Comparison of ENCODE assay signal across 10 cellular contexts in genomic region chr9:137078701-137079400, GRCh38. TPM values are rescaled to one million over a fixed set of nuclear protein-coding genes. Genes with fewer than 3 reads are reported as not detected.
DNase-seq lines count a peak whose midpoint lies in the region; ATAC-seq lines count a peak whose summit lies in the region.
"Had no signal": no experiment of that assay in that cellular context is flagged by ENCODE, and none has a peak within 500 bp of the region (broad histone marks: within the 10 kb centered on the region; RNA-seq: fewer than 3 reads in every experiment).

No MANE protein-coding gene starts in this region.

- peak overlapping the region; percentile 58 for H3K4me3 ChIP-seq in iPS-20b (ENCODE audit: low read length)

- CTCF ChIA-PET in activated CD4-positive, alpha-beta memory T cell treated with anti-CD3 and anti-CD28 coated beads for 36 hours (lab: Charles Lee): interaction anchor here (3.4 kb wide), 1 partner anchor 12 kb away, joined by 25 read pairs; no protein-coding TSS in a partner anchor

- POLR2A ChIA-PET in activated CD4-positive, alpha-beta memory T cell treated with anti-CD3 and anti-CD28 coated beads for 36 hours (lab: Charles Lee): no interaction called here

- no peaks in the 10 kb centered on the region for H3K9me3 Mint-ChIP-seq in T-helper 1 cell treated with Interleukin-12 subunit alpha and Interleukin-12 subunit beta and Interleukin-4 antibody, amounts not matched to agents 30 μg/mL and 1 μg/mL, for 36 hours
- H3K9me3 Mint-ChIP-seq in activated CD4-positive, alpha-beta memory T cell treated with anti-CD3 and anti-CD28 coated beads for 36 hours: no peaks in the 10 kb centered on the region
- no peaks in the 10 kb centered on the region for H3K9me3 Mint-ChIP-seq in stimulated activated naive B cell treated with anti-CD40 and anti-IgM and Interleukin-4, amounts not matched to agents 10 μg/mL and 1 μg/mL and 100 μg/mL, for 72 hours

- H3K27me3 Mint-ChIP-seq in T-helper 1 cell treated with Interleukin-12 subunit alpha and Interleukin-12 subunit beta and Interleukin-4 antibody, amounts not matched to agents 30 μg/mL and 1 μg/mL, for 36 hours (ENCODE audit: low read depth): no peaks in the 10 kb centered on the region
- H3K27me3 Mint-ChIP-seq in activated CD4-positive, alpha-beta memory T cell treated with anti-CD3 and anti-CD28 coated beads for 36 hours: no peaks in the 10 kb centered on the region
- H3K27me3 Mint-ChIP-seq in stimulated activated naive B cell treated with anti-CD40 and anti-IgM and Interleukin-4, amounts not matched to agents 10 μg/mL and 1 μg/mL and 100 μg/mL, for 72 hours: no peaks in the 10 kb centered on the region

- no peaks in the 10 kb centered on the region for H3K36me3 ChIP-seq in iPS-20b (ENCODE audit: insufficient read depth, low read depth, low read length)

- DNase-seq in T-helper 1 cell: no peak
- no peak for DNase-seq in activated CD4-positive, alpha-beta memory T cell treated with anti-CD3 and anti-CD28 coated beads for 36 hours
- no peak for DNase-seq in stimulated activated naive B cell treated with anti-CD40 and anti-IgM and Interleukin-4, amounts not matched to agents 10 μg/mL and 1 μg/mL and 100 μg/mL, for 72 hours
- DNase-seq in C1 segment of cervical spinal cord (lab: John Stamatoyannopoulos, UW): no peak
- DNase-seq in SK-N-DZ (ENCODE audit: low spot score): no peak
- no peak for DNase-seq in activated naive CD4-positive, alpha-beta T cell treated with Interleukin-2 at 50 U/mL for 16 hours

- H3K9me3 ChIP-seq in iPS-20b (ENCODE audit: insufficient read depth, low read depth, low read length): no peaks in the 10 kb centered on the region

- ATAC-seq in stimulated activated naive B cell treated with anti-CD40 and anti-IgM and Interleukin-4, amounts not matched to agents 10 μg/mL and 1 μg/mL and 100 μg/mL, for 72 hours (replicated peaks): no peak

- H3K4me1 Mint-ChIP-seq in T-helper 1 cell treated with Interleukin-12 subunit alpha and Interleukin-12 subunit beta and Interleukin-4 antibody, amounts not matched to agents 30 μg/mL and 1 μg/mL, for 36 hours (ENCODE audit: low read depth): peaks cover 5% of the 10 kb centered on the region
- H3K4me1 Mint-ChIP-seq in activated CD4-positive, alpha-beta memory T cell treated with anti-CD3 and anti-CD28 coated beads for 36 hours (ENCODE audit: low read depth): peaks cover 6% of the 10 kb centered on the region
- H3K4me1 Mint-ChIP-seq in stimulated activated naive B cell treated with anti-CD40 and anti-IgM and Interleukin-4, amounts not matched to agents 10 μg/mL and 1 μg/mL and 100 μg/mL, for 72 hours: peaks cover 18 to 30% of the 10 kb centered on the region in 2 donors

- H3K4me3 Mint-ChIP-seq in T-helper 1 cell treated with Interleukin-12 subunit alpha and Interleukin-12 subunit beta and Interleukin-4 antibody, amounts not matched to agents 30 μg/mL and 1 μg/mL, for 36 hours: peak overlapping the region; percentile 51
- H3K4me3 Mint-ChIP-seq in activated CD4-positive, alpha-beta memory T cell treated with anti-CD3 and anti-CD28 coated beads for 36 hours: peak overlapping the region; percentile 26
- H3K4me3 Mint-ChIP-seq in stimulated activated naive B cell treated with anti-CD40 and anti-IgM and Interleukin-4, amounts not matched to agents 10 μg/mL and 1 μg/mL and 100 μg/mL, for 72 hours: peak overlapping the region; percentile 82 to 83

- H3K27ac ChIP-seq in iPS-20b (ENCODE audit: low read length): no peak overlapping the region

- intact Hi-C loops in activated CD4-positive, alpha-beta memory T cell treated with anti-CD3 and anti-CD28 coated beads for 36 hours (cut with micrococcal nuclease): no loop called here

- no peak overlapping the region for H3K9ac ChIP-seq in iPS-20b (ENCODE audit: low read depth, low read length)

- peaks cover 8% of the 10 kb centered on the region; the same call in 1 of the 2 replicates for H3K4me1 ChIP-seq in iPS-20b (ENCODE audit: insufficient read depth, low read length)

- no peak overlapping the region for H3K27ac Mint-ChIP-seq in T-helper 1 cell treated with Interleukin-12 subunit alpha and Interleukin-12 subunit beta and Interleukin-4 antibody, amounts not matched to agents 30 μg/mL and 1 μg/mL, for 36 hours
- H3K27ac Mint-ChIP-seq in activated CD4-positive, alpha-beta memory T cell treated with anti-CD3 and anti-CD28 coated beads for 36 hours: no peak overlapping the region
- H3K27ac Mint-ChIP-seq in stimulated activated naive B cell treated with anti-CD40 and anti-IgM and Interleukin-4, amounts not matched to agents 10 μg/mL and 1 μg/mL and 100 μg/mL, for 72 hours: no peak overlapping the region

- peaks cover 8% of the 10 kb centered on the region for H3K36me3 Mint-ChIP-seq in T-helper 1 cell treated with Interleukin-12 subunit alpha and Interleukin-12 subunit beta and Interleukin-4 antibody, amounts not matched to agents 30 μg/mL and 1 μg/mL, for 36 hours (ENCODE audit: low read depth)
- no peaks in the 10 kb centered on the region for H3K36me3 Mint-ChIP-seq in activated CD4-positive, alpha-beta memory T cell treated with anti-CD3 and anti-CD28 coated beads for 36 hours
- peaks cover 15 to 16% of the 10 kb centered on the region in 2 donors for H3K36me3 Mint-ChIP-seq in stimulated activated naive B cell treated with anti-CD40 and anti-IgM and Interleukin-4, amounts not matched to agents 10 μg/mL and 1 μg/mL and 100 μg/mL, for 72 hours

- peaks cover 59% of the 10 kb centered on the region for H3K27me3 ChIP-seq in iPS-20b (ENCODE audit: insufficient read depth, low read length)

RNA-seq across cellular contexts. Expression of gene UAP1L1, which starts 1.5 kb away (rescaled TPM):
- 1 to 10 TPM; 6.7 to 7.7 TPM for total RNA-seq in activated CD4-positive, alpha-beta memory T cell treated with anti-CD3 and anti-CD28 coated beads for 36 hours
- 9.9 and 14.0 TPM in 2 replicates for polyA plus RNA-seq in SK-N-DZ (2014; cell fraction: cytosol; rRNA removed)
- polyA plus RNA-seq in SK-N-DZ (2014; cell fraction: nucleus; rRNA removed): 46.3 and 50.0 TPM in 2 replicates

RNA-seq across cellular contexts. Expression of gene MAN1B1, which starts 7.9 kb away (rescaled TPM):
- total RNA-seq in activated CD4-positive, alpha-beta memory T cell treated with anti-CD3 and anti-CD28 coated beads for 36 hours: 10 to 100 TPM; 32.9 to 33.1 TPM
- polyA plus RNA-seq in SK-N-DZ (2014; cell fraction: cytosol; rRNA removed): 38.6 and 45.9 TPM in 2 replicates
- polyA plus RNA-seq in SK-N-DZ (2014; cell fraction: nucleus; rRNA removed): 78.8 and 112 TPM in 2 replicates

RNA-seq across cellular contexts. Expression of gene SAPCD2, which starts 8.5 kb away (rescaled TPM):
- total RNA-seq in activated CD4-positive, alpha-beta memory T cell treated with anti-CD3 and anti-CD28 coated beads for 36 hours: 1 to 10 TPM; 6.4 to 6.6 TPM
- 58.9 and 76.5 TPM in 2 replicates for polyA plus RNA-seq in SK-N-DZ (2014; cell fraction: cytosol; rRNA removed)
- 89.1 and 125 TPM in 2 replicates for polyA plus RNA-seq in SK-N-DZ (2014; cell fraction: nucleus; rRNA removed)

RNA-seq across cellular contexts. Expression of gene ENTPD2, which starts 25.0 kb away (rescaled TPM):
- total RNA-seq in activated CD4-positive, alpha-beta memory T cell treated with anti-CD3 and anti-CD28 coated beads for 36 hours: not detected
- polyA plus RNA-seq in SK-N-DZ (2014; cell fraction: cytosol; rRNA removed): not detected in 2 replicates
- 1.2 TPM in 1 of 2 replicates, not detected in the other for polyA plus RNA-seq in SK-N-DZ (2014; cell fraction: nucleus; rRNA removed)
- total RNA-seq: HT1080; T-helper 2 cell treated with Interferon-gamma antibody and Interleukin-4, amounts not matched to agents 100 ng/mL and 5 ng/mL, for 36 hours had no signal

RNA-seq across cellular contexts. Expression of gene NPDC1, which starts 32.9 kb away (rescaled TPM):
- 10 to 100 TPM; 36.0 to 42.6 TPM for total RNA-seq in activated CD4-positive, alpha-beta memory T cell treated with anti-CD3 and anti-CD28 coated beads for 36 hours
- 34.3 and 47.9 TPM in 2 replicates for polyA plus RNA-seq in SK-N-DZ (2014; cell fraction: cytosol; rRNA removed)
- 420 and 583 TPM in 2 replicates for polyA plus RNA-seq in SK-N-DZ (2014; cell fraction: nucleus; rRNA removed)

Comparison
In these comparisons a context has a peak if more than half of its experiments do, and no peak if none do; other contexts are left out.
1. H3K4me3 Mint-ChIP-seq: peak in every context shown above with its lines; median percentile 82 in stimulated activated naive B cell treated with anti-CD40 and anti-IgM and Interleukin-4, amounts not matched to agents 10 μg/mL and 1 μg/mL and 100 μg/mL, for 72 hours; 51 in T-helper 1 cell treated with Interleukin-12 subunit alpha and Interleukin-12 subunit beta and Interleukin-4 antibody, amounts not matched to agents 30 μg/mL and 1 μg/mL, for 36 hours; 26 in activated CD4-positive, alpha-beta memory T cell treated with anti-CD3 and anti-CD28 coated beads for 36 hours.